In genomic region chr6:151240861-151241642, GRCh38 we compare ENCODE assay signal across 8 cellular contexts. TPM values are rescaled to one million over a fixed set of nuclear protein-coding genes. Genes with fewer than 3 reads are reported as not detected.
DNase-seq lines count a peak whose midpoint lies in the region; ATAC-seq and TF ChIP-seq lines count a peak whose summit lies in the region.

No MANE protein-coding gene starts in this region.

- peak; percentile 55 for DNase-seq in NCI-H2171 (lab: John Stamatoyannopoulos, UW)
- DNase-seq in astrocyte of the cerebellum (ENCODE audit: low read depth) = peak; percentile 86
- peak; percentile 21 to 29 for DNase-seq in hippocampal formation (lab: John Stamatoyannopoulos, UW)
- DNase-seq in pulmonary artery endothelial cell (ENCODE audit: low read depth, low spot score) = peak; percentile 20

- ATAC-seq in HG02798 (IDR thresholded peaks at IDR 0.05; ENCODE audit: poor library complexity, unreplicated experiment) = no peak
- ATAC-seq in GM21723 (IDR thresholded peaks at IDR 0.05; ENCODE audit: unreplicated experiment) = no peak
- ATAC-seq in GM18909 (IDR thresholded peaks at IDR 0.05; ENCODE audit: poor library complexity, unreplicated experiment) = no peak

- in situ Hi-C loops in astrocyte of the cerebellum (cut with HindIII; ENCODE audit: low sequenced_read_pairs) = loop anchor here (5.0 kb wide), 1 partner anchor 61 kb away; no protein-coding TSS in a partner anchor

- no peak for TF ChIP-seq CTCF in astrocyte of the cerebellum (IDR thresholded peaks at IDR 0.05; ENCODE audit: low read depth, low read length, missing control alignments)

- H3K4me3 ChIP-seq in GM08714 (ENCODE audit: low read length) = peak overlapping the region; percentile 41; the same call in 1 of the 2 replicates
- peak overlapping the region; percentile 87 for H3K4me3 ChIP-seq in astrocyte of the cerebellum (ENCODE audit: low read depth, low read length)

RNA-seq across cellular contexts. Expression of gene AKAP12, which starts 1.3 kb away (rescaled TPM):
- 285 and 309 TPM in 2 replicates for total RNA-seq in pulmonary artery endothelial cell

Comparison
In these comparisons a context has a peak if more than half of its experiments do, and no peak if none do; other contexts are left out.
1. DNase-seq: peak in every context shown above with its lines; median percentile 86 in astrocyte of the cerebellum; 55 in NCI-H2171; 25 in hippocampal formation; 20 in pulmonary artery endothelial cell.